22 cellular contexts compared by ENCODE assay signal in genomic region chr17:78969865-78970264, GRCh38. TPM values are rescaled to one million over a fixed set of nuclear protein-coding genes. Genes with fewer than 3 reads are reported as not detected.
A peak's percentile ranks its signal among the peaks of the same experiment; 100 is the strongest.
DNase-seq lines count a peak whose midpoint lies in the region; ATAC-seq, FAIRE-seq and TF ChIP-seq lines count a peak whose summit lies in the region.
"Had no signal": no experiment of that assay in that cellular context is flagged by ENCODE, and none has a peak within 500 bp of the region (broad histone marks: within the 10 kb centered on the region; RNA-seq: fewer than 3 reads in every experiment).

No MANE protein-coding gene starts in this region.

- no peak overlapping the region for H3K27ac ChIP-seq in HepG2 (ENCODE audit: extremely low read length, insufficient read depth, low read length)
- no peak overlapping the region for H3K27ac ChIP-seq in right lobe of liver
- no peak overlapping the region for H3K27ac ChIP-seq in osteoblast (ENCODE audit: low read depth, low read length)
- H3K27ac ChIP-seq: PC-9 had no signal

- TF ChIP-seq POLR2A in HepG2 (IDR thresholded peaks at IDR 0.05; ENCODE audit: insufficient read depth in 1 of 2, low read depth in 2 of 2, low read length in 2 of 2) = peak in 1 of 2 experiments; percentile 37; a peak in 1 of 4 replicates
- TF ChIP-seq POLR2A in right lobe of liver (IDR thresholded peaks at IDR 0.05) = no peak

- whole genome bisulfite sequencing in HepG2 (ENCODE audit: low lambda C conversion rate) = 94% methylated on average over 8 of the region's 9 CpGs
- WGBS in right lobe of liver (ENCODE audit: insufficient coverage, low coverage, low lambda C conversion rate, missing lambda C conversion rate) = no CpG with 5 or more reads among the region's 9 CpGs

- H4K20me1 ChIP-seq in HepG2 (ENCODE audit: insufficient read depth, low read length) = peaks cover 5% of the 10 kb centered on the region; the same call in 1 of the 2 replicates
- peaks cover 9% of the 10 kb centered on the region for H4K20me1 ChIP-seq in osteoblast (ENCODE audit: insufficient read depth, low read length)

- no peak for DNase-seq in HepG2 (ENCODE audit: low spot score)
- no peak for DNase-seq in right lobe of liver
- DNase-seq in NCI-H1092 (lab: John Stamatoyannopoulos, UW) = peak; percentile 18
- peak; percentile 92 for DNase-seq in NCI-H345 treated with DMSO at 0.1 percent for 48 hours (lab: John Stamatoyannopoulos, UW; ENCODE audit: unreplicated experiment)
- DNase-seq in osteoblast (ENCODE audit: insufficient read length, low spot score, missing footprints) = peak; percentile 44
- DNase-seq in stimulated activated naive B cell treated with anti-CD40 and anti-IgM and Interleukin-4, amounts not matched to agents 10 μg/mL and 1 μg/mL and 100 μg/mL, for 72 hours = no peak
- no peak for DNase-seq in NCI-H128 (lab: John Stamatoyannopoulos, UW; ENCODE audit: unreplicated experiment)
- no peak for DNase-seq in hippocampal formation (lab: John Stamatoyannopoulos, UW)
- DNase-seq: Calu3; CD8-positive, alpha-beta memory T cell; KBM-7; MV-4-11; NCI-H146; NCI-H1930; NCI-H446 treated with DMSO at 0.1 percent for 48 hours; NCI-H526; PC-9; Right ventricle myocardium superior had no signal

- peaks cover 36% of the 10 kb centered on the region for H3K4me1 ChIP-seq in HepG2 (ENCODE audit: insufficient read depth, low read length)
- peaks cover 0 to 5% (median 0%) of the 10 kb centered on the region in 4 donors for H3K4me1 ChIP-seq in right lobe of liver
- peaks cover 1% of the 10 kb centered on the region for H3K4me1 ChIP-seq in osteoblast (ENCODE audit: insufficient read depth, low read length)

- H3K4me3 ChIP-seq in HepG2 (replicated peaks in 1 of 3; ENCODE audit: insufficient read depth in 1 of 3, low read depth in 2 of 3, low read length in 3 of 3) (no peak overlapping the region), right lobe of liver (no peak overlapping the region), osteoblast (ENCODE audit: insufficient read depth, low read length) (no peak overlapping the region)
- H3K4me3 ChIP-seq: PC-9 had no signal

- H3K36me3 ChIP-seq in HepG2 (replicated peaks in 1 of 2; ENCODE audit: control insufficient read depth in 1 of 2, insufficient read depth in 2 of 2, low read length in 2 of 2) (peaks cover 6 to 26% of the 10 kb centered on the region in 2 experiments), right lobe of liver (no peaks in the 10 kb centered on the region), osteoblast (ENCODE audit: insufficient read depth, low read length) (peaks cover 15% of the 10 kb centered on the region)

- H3K4me2 ChIP-seq in HepG2 (ENCODE audit: low read depth, low read length) (no peak overlapping the region), osteoblast (ENCODE audit: insufficient read depth, low read length) (no peak overlapping the region)
- H3K4me2 ChIP-seq: PC-9 had no signal

- TF ChIP-seq RAD21 in HepG2 (CRISPR knock-in tag; IDR thresholded peaks at IDR 0.05) = no peak

- no peak for FAIRE-seq in HepG2 (lab: Jason Lieb, UNC)
- FAIRE-seq: H54, HTR-8/SVneo had no signal

- H3K4me3 Mint-ChIP-seq in stimulated activated naive B cell treated with anti-CD40 and anti-IgM and Interleukin-4, amounts not matched to agents 10 μg/mL and 1 μg/mL and 100 μg/mL, for 72 hours = no peak overlapping the region
- H3K4me3 Mint-ChIP-seq: CD14-positive monocyte; CD8-positive, alpha-beta memory T cell had no signal

- H3K27ac Mint-ChIP-seq in stimulated activated naive B cell treated with anti-CD40 and anti-IgM and Interleukin-4, amounts not matched to agents 10 μg/mL and 1 μg/mL and 100 μg/mL, for 72 hours = no peak overlapping the region

- H2AFZ ChIP-seq in HepG2 (ENCODE audit: low read length) (no peak overlapping the region), osteoblast (ENCODE audit: low read length) (no peak overlapping the region)
- H2AFZ ChIP-seq: PC-9 had no signal

- ATAC-seq in HepG2 (no peak), right lobe of liver (no peak)
- no peak for ATAC-seq in stimulated activated naive B cell treated with anti-CD40 and anti-IgM and Interleukin-4, amounts not matched to agents 10 μg/mL and 1 μg/mL and 100 μg/mL, for 72 hours (replicated peaks)

- peaks cover 3% of the 10 kb centered on the region for H3K79me2 ChIP-seq in HepG2 (ENCODE audit: insufficient read depth, low read length)
- H3K79me2 ChIP-seq in osteoblast (ENCODE audit: insufficient read depth, low read length) = peaks cover 7% of the 10 kb centered on the region

- no peaks in the 10 kb centered on the region for H3K36me3 Mint-ChIP-seq in stimulated activated naive B cell treated with anti-CD40 and anti-IgM and Interleukin-4, amounts not matched to agents 10 μg/mL and 1 μg/mL and 100 μg/mL, for 72 hours
- H3K36me3 Mint-ChIP-seq: CD14-positive monocyte; CD8-positive, alpha-beta memory T cell had no signal

- POLR2A ChIA-PET in HepG2 (lab: Yijun Ruan, JAX) = interaction anchor here (2.9 kb wide), 1 partner anchor 10 kb away, joined by 20 read pairs; the partner anchor contains the start of gene LGALS3BP

- intact Hi-C loops in HepG2 (cut with micrococcal nuclease; ENCODE audit: unreplicated experiment) (no loop called here), right lobe of liver (cut with DNase I) (loop anchor here (5.0 kb wide), 1 partner anchor 103 kb away; no protein-coding TSS in a partner anchor)

- peaks cover 22 to 23% of the 10 kb centered on the region in 2 donors for H3K4me1 Mint-ChIP-seq in stimulated activated naive B cell treated with anti-CD40 and anti-IgM and Interleukin-4, amounts not matched to agents 10 μg/mL and 1 μg/mL and 100 μg/mL, for 72 hours

- in situ Hi-C loops in HepG2 (cut with HindIII; ENCODE audit: extremely low pct_ligation_motif_present, low pct_unique_long_range_greater_than_20kb) = loop anchor here (5.0 kb wide), 1 partner anchor 88 kb away; no protein-coding TSS in a partner anchor

- no peak overlapping the region for H3K9ac ChIP-seq in HepG2 (ENCODE audit: insufficient read depth, low read depth, low read length)

- no peaks in the 10 kb centered on the region for H3K9me3 Mint-ChIP-seq in stimulated activated naive B cell treated with anti-CD40 and anti-IgM and Interleukin-4, amounts not matched to agents 10 μg/mL and 1 μg/mL and 100 μg/mL, for 72 hours
- H3K9me3 Mint-ChIP-seq: CD8-positive, alpha-beta memory T cell had no signal

- no peaks in the 10 kb centered on the region for H3K27me3 ChIP-seq in HepG2 (ENCODE audit: control insufficient read depth in 1 of 2, insufficient read depth in 2 of 2, low read length in 2 of 2)
- H3K27me3 ChIP-seq in right lobe of liver = no peaks in the 10 kb centered on the region
- H3K27me3 ChIP-seq in osteoblast (ENCODE audit: insufficient read depth, low read length) = no peaks in the 10 kb centered on the region

- TF ChIP-seq CTCF in HepG2 (CRISPR knock-in tag; IDR thresholded peaks at IDR 0.05) (no peak), right lobe of liver (IDR thresholded peaks at IDR 0.05) (no peak), osteoblast (IDR thresholded peaks at IDR 0.05; ENCODE audit: extremely low read depth, low read depth, low read length) (no peak)

- H3K9me3 ChIP-seq in HepG2 (ENCODE audit: low read length) (no peaks in the 10 kb centered on the region), right lobe of liver (no peaks in the 10 kb centered on the region), osteoblast (ENCODE audit: low read depth, low read length) (no peaks in the 10 kb centered on the region)

- H3K27me3 Mint-ChIP-seq in stimulated activated naive B cell treated with anti-CD40 and anti-IgM and Interleukin-4, amounts not matched to agents 10 μg/mL and 1 μg/mL and 100 μg/mL, for 72 hours = peaks cover 0 to 6% of the 10 kb centered on the region in 2 donors
- H3K27me3 Mint-ChIP-seq: CD8-positive, alpha-beta memory T cell had no signal

- BruUV-seq in HepG2 (replicated peaks; lab: Mats Ljungman, UMichigan) = no TSS peak

- TF ChIP-seq EP300 in HepG2 (IDR thresholded peaks at IDR 0.05; ENCODE audit: low read depth in 2 of 2, low read length in 2 of 2) (no peak), HepG2 (CRISPR knock-in tag; IDR thresholded peaks at IDR 0.05; ENCODE audit: borderline replicate concordance) (no peak)

- CTCF ChIA-PET in HepG2 (lab: Yijun Ruan, JAX; ENCODE audit: low intra/inter-chr PET ratio, low total read pairs) = interaction anchor here (3.0 kb wide), 1 partner anchor 104 kb away, joined by 35 read pairs; no protein-coding TSS in a partner anchor

RNA-seq across cellular contexts. Expression of gene LGALS3BP, which starts 9.9 kb away (rescaled TPM):
- total RNA-seq in HepG2 (2016; rRNA removed; fragmentation: Illumina TruSeq; extraction: Trizol) (116 and 332 TPM in 2 replicates), right lobe of liver (100 to 1,000 TPM in 4 of 6 experiments, 10 to 100 TPM in 2; 82.8 to 257 (median 121) TPM), osteoblast (388 and 457 TPM in 2 replicates)
- total RNA-seq in HepG2 (2016; cell fraction: cytosol; rRNA removed; fragmentation: Illumina TruSeq; extraction: Trizol; ENCODE audit: low read depth) = 62.3 and 63.4 TPM in 2 replicates
- 116 and 342 TPM in 2 replicates for total RNA-seq in HepG2 (2016; cell fraction: insoluble cytoplasmic fraction; rRNA removed; fragmentation: Illumina TruSeq; extraction: Trizol)
- 57.6 and 60.1 TPM in 2 replicates for total RNA-seq in HepG2 (2016; cell fraction: membrane; rRNA removed; fragmentation: Illumina TruSeq; extraction: Trizol)
- 311 and 384 TPM in 2 replicates for total RNA-seq in HepG2 (2016; cell fraction: nucleus; rRNA removed; fragmentation: Illumina TruSeq; extraction: Trizol)
- 137 and 185 TPM in 2 replicates for polyA plus RNA-seq in HepG2 (2011; rRNA removed)
- polyA plus RNA-seq in HepG2 (2011; cell fraction: cytosol; rRNA removed) = 89.4 and 111 TPM in 2 replicates
- 667 and 704 TPM in 2 replicates for polyA plus RNA-seq in HepG2 (2011; cell fraction: nucleus; rRNA removed)
- 341 and 458 TPM in 2 replicates for polyA plus RNA-seq in HepG2 (2012)
- 36.8 and 37.2 TPM in 2 replicates for polyA plus RNA-seq in HepG2 (2016; cell fraction: cytosol; fragmentation: Illumina TruSeq; extraction: Trizol; ENCODE audit: low read depth)
- 103 and 140 TPM in 2 replicates for polyA plus RNA-seq in HepG2 (2016; cell fraction: insoluble cytoplasmic fraction; fragmentation: Illumina TruSeq; extraction: Trizol; ENCODE audit: low read depth)
- 41.5 and 48.5 TPM in 2 replicates for polyA plus RNA-seq in HepG2 (2016; cell fraction: membrane; fragmentation: Illumina TruSeq; extraction: Trizol; ENCODE audit: low read depth)
- 669 and 711 TPM in 2 replicates for polyA plus RNA-seq in HepG2 (2016; cell fraction: nucleus; fragmentation: Illumina TruSeq; extraction: Trizol; ENCODE audit: insufficient read depth, low read depth)
- 165 and 565 TPM in 2 replicates for polyA minus RNA-seq in HepG2 (2011; rRNA and poly(A)+ RNA removed; ENCODE audit: low replicate concordance)
- 316 and 377 TPM in 2 replicates for polyA minus RNA-seq in HepG2 (2011; cell fraction: cytosol; rRNA and poly(A)+ RNA removed)
- polyA minus RNA-seq in HepG2 (2011; cell fraction: nucleus; rRNA and poly(A)+ RNA removed) = 112 and 148 TPM in 2 replicates

RNA-seq across cellular contexts. Expression of gene CANT1, which starts 39.7 kb away (rescaled TPM):
- 24.9 and 34.1 TPM in 2 replicates for total RNA-seq in HepG2 (2016; rRNA removed; fragmentation: Illumina TruSeq; extraction: Trizol)
- 4.7 and 7.2 TPM in 2 replicates for total RNA-seq in HepG2 (2016; cell fraction: cytosol; rRNA removed; fragmentation: Illumina TruSeq; extraction: Trizol; ENCODE audit: low read depth)
- 22.7 and 35.6 TPM in 2 replicates for total RNA-seq in HepG2 (2016; cell fraction: insoluble cytoplasmic fraction; rRNA removed; fragmentation: Illumina TruSeq; extraction: Trizol)
- 18.3 and 22.7 TPM in 2 replicates for total RNA-seq in HepG2 (2016; cell fraction: membrane; rRNA removed; fragmentation: Illumina TruSeq; extraction: Trizol)
- total RNA-seq in HepG2 (2016; cell fraction: nucleus; rRNA removed; fragmentation: Illumina TruSeq; extraction: Trizol) = 34.4 and 36.1 TPM in 2 replicates
- 42.1 and 42.6 TPM in 2 replicates for polyA plus RNA-seq in HepG2 (2011; rRNA removed)
- 32.0 and 42.2 TPM in 2 replicates for polyA plus RNA-seq in HepG2 (2011; cell fraction: cytosol; rRNA removed)
- 39.8 and 43.1 TPM in 2 replicates for polyA plus RNA-seq in HepG2 (2011; cell fraction: nucleus; rRNA removed)
- 25.0 and 32.7 TPM in 2 replicates for polyA plus RNA-seq in HepG2 (2012)
- polyA plus RNA-seq in HepG2 (2016; cell fraction: cytosol; fragmentation: Illumina TruSeq; extraction: Trizol; ENCODE audit: low read depth) = 5.6 TPM in 2 replicates
- 23.0 and 24.4 TPM in 2 replicates for polyA plus RNA-seq in HepG2 (2016; cell fraction: insoluble cytoplasmic fraction; fragmentation: Illumina TruSeq; extraction: Trizol; ENCODE audit: low read depth)
- polyA plus RNA-seq in HepG2 (2016; cell fraction: membrane; fragmentation: Illumina TruSeq; extraction: Trizol; ENCODE audit: low read depth) = 13.8 and 16.2 TPM in 2 replicates
- polyA plus RNA-seq in HepG2 (2016; cell fraction: nucleus; fragmentation: Illumina TruSeq; extraction: Trizol; ENCODE audit: insufficient read depth, low read depth) = 44.9 and 45.4 TPM in 2 replicates
- polyA minus RNA-seq in HepG2 (2011; rRNA and poly(A)+ RNA removed; ENCODE audit: low replicate concordance) = 46.8 and 73.3 TPM in 2 replicates
- 34.5 and 40.3 TPM in 2 replicates for polyA minus RNA-seq in HepG2 (2011; cell fraction: cytosol; rRNA and poly(A)+ RNA removed)
- polyA minus RNA-seq in HepG2 (2011; cell fraction: nucleus; rRNA and poly(A)+ RNA removed) = 27.8 and 31.3 TPM in 2 replicates
- 10 to 100 TPM; 15.6 to 26.3 (median 18.7) TPM for total RNA-seq in right lobe of liver
- 49.2 and 51.3 TPM in 2 replicates for total RNA-seq in osteoblast

RNA-seq across cellular contexts. Expression of gene TIMP2, which starts 44.7 kb away (rescaled TPM):
- total RNA-seq in HepG2 (2016; rRNA removed; fragmentation: Illumina TruSeq; extraction: Trizol) = 2.2 and 3.8 TPM in 2 replicates
- 1.4 and 1.7 TPM in 2 replicates for total RNA-seq in HepG2 (2016; cell fraction: cytosol; rRNA removed; fragmentation: Illumina TruSeq; extraction: Trizol; ENCODE audit: low read depth)
- total RNA-seq in HepG2 (2016; cell fraction: insoluble cytoplasmic fraction; rRNA removed; fragmentation: Illumina TruSeq; extraction: Trizol) = 1.7 and 3.9 TPM in 2 replicates
- total RNA-seq in HepG2 (2016; cell fraction: membrane; rRNA removed; fragmentation: Illumina TruSeq; extraction: Trizol) = 3.3 and 3.4 TPM in 2 replicates
- 6.3 and 8.0 TPM in 2 replicates for total RNA-seq in HepG2 (2016; cell fraction: nucleus; rRNA removed; fragmentation: Illumina TruSeq; extraction: Trizol)
- polyA plus RNA-seq in HepG2 (2011; rRNA removed) = 8.5 and 11.7 TPM in 2 replicates
- polyA plus RNA-seq in HepG2 (2011; cell fraction: cytosol; rRNA removed) = 8.0 and 12.6 TPM in 2 replicates
- 10.4 and 13.8 TPM in 2 replicates for polyA plus RNA-seq in HepG2 (2011; cell fraction: nucleus; rRNA removed)
- polyA plus RNA-seq in HepG2 (2012) = 25.0 and 33.2 TPM in 2 replicates
- 3.0 and 3.2 TPM in 2 replicates for polyA plus RNA-seq in HepG2 (2016; cell fraction: cytosol; fragmentation: Illumina TruSeq; extraction: Trizol; ENCODE audit: low read depth)
- 3.9 and 5.4 TPM in 2 replicates for polyA plus RNA-seq in HepG2 (2016; cell fraction: insoluble cytoplasmic fraction; fragmentation: Illumina TruSeq; extraction: Trizol; ENCODE audit: low read depth)
- 4.0 and 5.0 TPM in 2 replicates for polyA plus RNA-seq in HepG2 (2016; cell fraction: membrane; fragmentation: Illumina TruSeq; extraction: Trizol; ENCODE audit: low read depth)
- polyA plus RNA-seq in HepG2 (2016; cell fraction: nucleus; fragmentation: Illumina TruSeq; extraction: Trizol; ENCODE audit: insufficient read depth, low read depth) = 18.4 and 18.6 TPM in 2 replicates
- 10.0 and 25.5 TPM in 2 replicates for polyA minus RNA-seq in HepG2 (2011; rRNA and poly(A)+ RNA removed; ENCODE audit: low replicate concordance)
- polyA minus RNA-seq in HepG2 (2011; cell fraction: cytosol; rRNA and poly(A)+ RNA removed) = 11.5 and 14.6 TPM in 2 replicates
- 4.2 and 6.2 TPM in 2 replicates for polyA minus RNA-seq in HepG2 (2011; cell fraction: nucleus; rRNA and poly(A)+ RNA removed)
- total RNA-seq in right lobe of liver = 10 to 100 TPM; 18.9 to 36.1 (median 26.7) TPM
- 164 and 171 TPM in 2 replicates for total RNA-seq in osteoblast

RNA-seq across cellular contexts. Expression of gene C1QTNF1, which starts 54.1 kb away (rescaled TPM):
- 0.18 and 0.36 TPM in 2 replicates for total RNA-seq in HepG2 (2016; rRNA removed; fragmentation: Illumina TruSeq; extraction: Trizol)
- 0.30 TPM in 1 of 2 replicates, not detected in the other for total RNA-seq in HepG2 (2016; cell fraction: cytosol; rRNA removed; fragmentation: Illumina TruSeq; extraction: Trizol; ENCODE audit: low read depth)
- total RNA-seq in HepG2 (2016; cell fraction: insoluble cytoplasmic fraction; rRNA removed; fragmentation: Illumina TruSeq; extraction: Trizol) = 0.10 and 0.58 TPM in 2 replicates
- total RNA-seq in HepG2 (2016; cell fraction: membrane; rRNA removed; fragmentation: Illumina TruSeq; extraction: Trizol) = 0.06 and 0.31 TPM in 2 replicates
- total RNA-seq in HepG2 (2016; cell fraction: nucleus; rRNA removed; fragmentation: Illumina TruSeq; extraction: Trizol) = 0.56 and 0.90 TPM in 2 replicates
- 0.86 and 2.1 TPM in 2 replicates for polyA plus RNA-seq in HepG2 (2011; rRNA removed)
- polyA plus RNA-seq in HepG2 (2011; cell fraction: cytosol; rRNA removed) = 0.94 and 1.2 TPM in 2 replicates
- 1.4 TPM in 2 replicates for polyA plus RNA-seq in HepG2 (2011; cell fraction: nucleus; rRNA removed)
- polyA plus RNA-seq in HepG2 (2012) = 1.0 and 1.5 TPM in 2 replicates
- 0.08 TPM in 1 of 2 replicates, not detected in the other for polyA plus RNA-seq in HepG2 (2016; cell fraction: cytosol; fragmentation: Illumina TruSeq; extraction: Trizol; ENCODE audit: low read depth)
- polyA plus RNA-seq in HepG2 (2016; cell fraction: insoluble cytoplasmic fraction; fragmentation: Illumina TruSeq; extraction: Trizol; ENCODE audit: low read depth) = 0.12 and 0.25 TPM in 2 replicates
- 0.09 and 0.17 TPM in 2 replicates for polyA plus RNA-seq in HepG2 (2016; cell fraction: membrane; fragmentation: Illumina TruSeq; extraction: Trizol; ENCODE audit: low read depth)
- polyA plus RNA-seq in HepG2 (2016; cell fraction: nucleus; fragmentation: Illumina TruSeq; extraction: Trizol; ENCODE audit: insufficient read depth, low read depth) = 0.45 and 0.55 TPM in 2 replicates
- 2.2 TPM in 1 of 2 replicates, not detected in the other for polyA minus RNA-seq in HepG2 (2011; rRNA and poly(A)+ RNA removed; ENCODE audit: low replicate concordance)
- polyA minus RNA-seq in HepG2 (2011; cell fraction: cytosol; rRNA and poly(A)+ RNA removed) = 0.59 and 0.70 TPM in 2 replicates
- 1.6 and 2.2 TPM in 2 replicates for polyA minus RNA-seq in HepG2 (2011; cell fraction: nucleus; rRNA and poly(A)+ RNA removed)
- 10 to 100 TPM in 5 of 6 experiments, 1 to 10 TPM in 1; 9.8 to 40.2 (median 26.2) TPM for total RNA-seq in right lobe of liver
- total RNA-seq in osteoblast = 13.8 and 14.4 TPM in 2 replicates
- total RNA-seq: T-helper 1 cell treated with Interleukin-12 subunit alpha and Interleukin-12 subunit beta and Interleukin-4 antibody, amounts not matched to agents 30 ng/mL and 1 ng/mL, for 36 hours had no signal
- polyA plus RNA-seq: CD14-positive monocyte; CD8-positive, alpha-beta memory T cell had no signal

Comparison
In these comparisons a context has a peak if more than half of its experiments do, and no peak if none do; other contexts are left out.
1. DNase-seq: peak in NCI-H1092 (single experiment), NCI-H345 treated with DMSO at 0.1 percent for 48 hours (single experiment) and osteoblast (single experiment); none in HepG2 (single experiment), right lobe of liver (0 of 3), stimulated activated naive B cell treated with anti-CD40 and anti-IgM and Interleukin-4, amounts not matched to agents 10 μg/mL and 1 μg/mL and 100 μg/mL, for 72 hours (single experiment), NCI-H128 (single experiment) and hippocampal formation (0 of 2).